Comparison of ENCODE assay signal across 1 cellular context in the genomic region with DNA sequence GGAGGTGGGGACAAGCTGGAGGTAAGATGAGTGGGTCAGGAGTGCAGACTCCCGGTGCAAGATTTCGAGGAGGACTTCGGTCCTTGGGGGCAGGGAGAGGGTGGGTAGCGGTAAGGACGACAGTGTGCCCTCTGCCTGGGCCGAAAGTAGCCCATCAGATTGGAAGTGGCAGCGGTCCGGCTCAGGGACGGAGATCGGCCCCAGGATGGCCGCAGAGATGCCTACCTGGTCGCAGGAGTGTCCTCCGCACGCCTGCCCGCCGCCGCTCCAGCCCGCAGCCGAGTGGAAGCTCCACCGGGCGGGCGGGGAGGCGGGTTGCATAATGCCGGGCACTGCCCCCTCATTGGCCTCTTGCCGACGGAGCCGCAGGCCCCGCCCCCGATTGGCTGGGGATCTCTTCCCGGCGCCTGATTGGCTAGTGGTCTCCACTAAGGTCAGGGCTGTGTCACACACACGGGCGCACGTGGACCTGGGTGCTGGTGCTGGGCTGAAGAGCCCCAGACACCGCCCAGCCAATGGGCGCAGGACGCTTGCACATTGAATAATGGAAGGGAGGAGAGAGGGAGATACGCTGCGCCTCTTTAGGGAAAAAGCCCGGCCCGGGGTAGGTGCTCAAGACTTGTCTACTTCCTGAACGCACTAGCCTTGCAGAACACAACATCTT.
TF ChIP-seq lines count a peak whose summit lies in the region.

A gene with protein sequence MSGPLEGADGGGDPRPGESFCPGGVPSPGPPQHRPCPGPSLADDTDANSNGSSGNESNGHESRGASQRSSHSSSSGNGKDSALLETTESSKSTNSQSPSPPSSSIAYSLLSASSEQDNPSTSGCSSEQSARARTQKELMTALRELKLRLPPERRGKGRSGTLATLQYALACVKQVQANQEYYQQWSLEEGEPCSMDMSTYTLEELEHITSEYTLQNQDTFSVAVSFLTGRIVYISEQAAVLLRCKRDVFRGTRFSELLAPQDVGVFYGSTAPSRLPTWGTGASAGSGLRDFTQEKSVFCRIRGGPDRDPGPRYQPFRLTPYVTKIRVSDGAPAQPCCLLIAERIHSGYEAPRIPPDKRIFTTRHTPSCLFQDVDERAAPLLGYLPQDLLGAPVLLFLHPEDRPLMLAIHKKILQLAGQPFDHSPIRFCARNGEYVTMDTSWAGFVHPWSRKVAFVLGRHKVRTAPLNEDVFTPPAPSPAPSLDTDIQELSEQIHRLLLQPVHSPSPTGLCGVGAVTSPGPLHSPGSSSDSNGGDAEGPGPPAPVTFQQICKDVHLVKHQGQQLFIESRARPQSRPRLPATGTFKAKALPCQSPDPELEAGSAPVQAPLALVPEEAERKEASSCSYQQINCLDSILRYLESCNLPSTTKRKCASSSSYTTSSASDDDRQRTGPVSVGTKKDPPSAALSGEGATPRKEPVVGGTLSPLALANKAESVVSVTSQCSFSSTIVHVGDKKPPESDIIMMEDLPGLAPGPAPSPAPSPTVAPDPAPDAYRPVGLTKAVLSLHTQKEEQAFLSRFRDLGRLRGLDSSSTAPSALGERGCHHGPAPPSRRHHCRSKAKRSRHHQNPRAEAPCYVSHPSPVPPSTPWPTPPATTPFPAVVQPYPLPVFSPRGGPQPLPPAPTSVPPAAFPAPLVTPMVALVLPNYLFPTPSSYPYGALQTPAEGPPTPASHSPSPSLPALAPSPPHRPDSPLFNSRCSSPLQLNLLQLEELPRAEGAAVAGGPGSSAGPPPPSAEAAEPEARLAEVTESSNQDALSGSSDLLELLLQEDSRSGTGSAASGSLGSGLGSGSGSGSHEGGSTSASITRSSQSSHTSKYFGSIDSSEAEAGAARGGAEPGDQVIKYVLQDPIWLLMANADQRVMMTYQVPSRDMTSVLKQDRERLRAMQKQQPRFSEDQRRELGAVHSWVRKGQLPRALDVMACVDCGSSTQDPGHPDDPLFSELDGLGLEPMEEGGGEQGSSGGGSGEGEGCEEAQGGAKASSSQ (N-terminal part only) (minus strand): TSS at position 293 of the 664 bp plus-strand sequence. CDS start 1,698 bp downstream, outside the sequence.

TF ChIP-seq in SK-N-SH, 30 proteins besides CTCF, POLR2A, EP300 and RAD21:
- TF ChIP-seq NRF1 (IDR thresholded peaks at IDR 0.05; ENCODE audit: low read depth, low read length) (no peak; the same call in 1 of the 2 replicates), YY1 (IDR thresholded peaks at IDR 0.05; ENCODE audit: low read depth) (no peak), POLR2AphosphoS5 (IDR thresholded peaks at IDR 0.05; ENCODE audit: low read depth, low read length) (peak; percentile 76), NFIC (IDR thresholded peaks at IDR 0.05; ENCODE audit: borderline replicate concordance) (peak; percentile 76; the same call in 1 of the 2 replicates), IRF3 (IDR thresholded peaks at IDR 0.05; ENCODE audit: low read depth, low read length) (no peak), CHD2 (IDR thresholded peaks at IDR 0.05; ENCODE audit: low read length, partially characterized antibody) (no peak), TAF1 (IDR thresholded peaks at IDR 0.05; ENCODE audit: borderline replicate concordance, low read depth, low read length) (peak; percentile 71; the same call in 1 of the 2 replicates), SMC3 (IDR thresholded peaks at IDR 0.05; ENCODE audit: low read depth, low read length) (no peak), GATA2 (CRISPR knock-in tag; IDR thresholded peaks at IDR 0.05) (no peak), ELF1 (IDR thresholded peaks at IDR 0.05) (no peak), ZBTB33 (IDR thresholded peaks at IDR 0.05; ENCODE audit: borderline replicate concordance, low read depth) (no peak), RXRA (IDR thresholded peaks at IDR 0.05; ENCODE audit: borderline replicate concordance, low read depth) (no peak; the same call in 1 of the 2 replicates), FOSL2 (IDR thresholded peaks at IDR 0.05; ENCODE audit: borderline replicate concordance, low read depth) (no peak), JUND (IDR thresholded peaks at IDR 0.05) (no peak), GABPA (IDR thresholded peaks at IDR 0.05; ENCODE audit: low read depth) (no peak), RCOR1 (IDR thresholded peaks at IDR 0.05; ENCODE audit: low read length) (no peak), FOXJ3 (CRISPR knock-in tag; IDR thresholded peaks at IDR 0.05) (no peak), FOXM1 (IDR thresholded peaks at IDR 0.05; ENCODE audit: low read depth) (no peak), TCF12 (IDR thresholded peaks at IDR 0.05) (no peak; the same call in 1 of the 2 replicates), SIN3A (IDR thresholded peaks at IDR 0.05; ENCODE audit: borderline replicate concordance, low read depth, low read length) (peak; percentile 14; the same call in 1 of the 2 replicates), RFX5 (IDR thresholded peaks at IDR 0.05; ENCODE audit: low read length) (peak; percentile 86), MEF2A (IDR thresholded peaks at IDR 0.05; ENCODE audit: borderline replicate concordance, low read depth) (no peak), TEAD4 (IDR thresholded peaks at IDR 0.05; ENCODE audit: borderline replicate concordance, insufficient read depth) (no peak), EZH2phosphoT487 (IDR thresholded peaks at IDR 0.05; ENCODE audit: borderline replicate concordance, low read depth) (no peak), MXI1 (IDR thresholded peaks at IDR 0.05; ENCODE audit: low read depth, low read length) (peak; percentile 99), USF2 (IDR thresholded peaks at IDR 0.05; ENCODE audit: borderline replicate concordance, low read depth, low read length) (no peak), PBX3 (IDR thresholded peaks at IDR 0.05) (no peak)
- TF ChIP-seq, protein P1, sequence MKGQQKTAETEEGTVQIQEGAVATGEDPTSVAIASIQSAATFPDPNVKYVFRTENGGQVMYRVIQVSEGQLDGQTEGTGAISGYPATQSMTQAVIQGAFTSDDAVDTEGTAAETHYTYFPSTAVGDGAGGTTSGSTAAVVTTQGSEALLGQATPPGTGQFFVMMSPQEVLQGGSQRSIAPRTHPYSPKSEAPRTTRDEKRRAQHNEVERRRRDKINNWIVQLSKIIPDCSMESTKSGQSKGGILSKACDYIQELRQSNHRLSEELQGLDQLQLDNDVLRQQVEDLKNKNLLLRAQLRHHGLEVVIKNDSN (IDR thresholded peaks at IDR 0.05; ENCODE audit: borderline replicate concordance, low read depth), result peak; percentile 29; the same call in 1 of the 2 replicates
- TF ChIP-seq, protein P2, sequence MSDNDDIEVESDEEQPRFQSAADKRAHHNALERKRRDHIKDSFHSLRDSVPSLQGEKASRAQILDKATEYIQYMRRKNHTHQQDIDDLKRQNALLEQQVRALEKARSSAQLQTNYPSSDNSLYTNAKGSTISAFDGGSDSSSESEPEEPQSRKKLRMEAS (IDR thresholded peaks at IDR 0.05; ENCODE audit: low read depth), result peak; percentile 99
- TF ChIP-seq, protein P3, sequence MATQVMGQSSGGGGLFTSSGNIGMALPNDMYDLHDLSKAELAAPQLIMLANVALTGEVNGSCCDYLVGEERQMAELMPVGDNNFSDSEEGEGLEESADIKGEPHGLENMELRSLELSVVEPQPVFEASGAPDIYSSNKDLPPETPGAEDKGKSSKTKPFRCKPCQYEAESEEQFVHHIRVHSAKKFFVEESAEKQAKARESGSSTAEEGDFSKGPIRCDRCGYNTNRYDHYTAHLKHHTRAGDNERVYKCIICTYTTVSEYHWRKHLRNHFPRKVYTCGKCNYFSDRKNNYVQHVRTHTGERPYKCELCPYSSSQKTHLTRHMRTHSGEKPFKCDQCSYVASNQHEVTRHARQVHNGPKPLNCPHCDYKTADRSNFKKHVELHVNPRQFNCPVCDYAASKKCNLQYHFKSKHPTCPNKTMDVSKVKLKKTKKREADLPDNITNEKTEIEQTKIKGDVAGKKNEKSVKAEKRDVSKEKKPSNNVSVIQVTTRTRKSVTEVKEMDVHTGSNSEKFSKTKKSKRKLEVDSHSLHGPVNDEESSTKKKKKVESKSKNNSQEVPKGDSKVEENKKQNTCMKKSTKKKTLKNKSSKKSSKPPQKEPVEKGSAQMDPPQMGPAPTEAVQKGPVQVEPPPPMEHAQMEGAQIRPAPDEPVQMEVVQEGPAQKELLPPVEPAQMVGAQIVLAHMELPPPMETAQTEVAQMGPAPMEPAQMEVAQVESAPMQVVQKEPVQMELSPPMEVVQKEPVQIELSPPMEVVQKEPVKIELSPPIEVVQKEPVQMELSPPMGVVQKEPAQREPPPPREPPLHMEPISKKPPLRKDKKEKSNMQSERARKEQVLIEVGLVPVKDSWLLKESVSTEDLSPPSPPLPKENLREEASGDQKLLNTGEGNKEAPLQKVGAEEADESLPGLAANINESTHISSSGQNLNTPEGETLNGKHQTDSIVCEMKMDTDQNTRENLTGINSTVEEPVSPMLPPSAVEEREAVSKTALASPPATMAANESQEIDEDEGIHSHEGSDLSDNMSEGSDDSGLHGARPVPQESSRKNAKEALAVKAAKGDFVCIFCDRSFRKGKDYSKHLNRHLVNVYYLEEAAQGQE (IDR thresholded peaks at IDR 0.05; ENCODE audit: low read depth, low read length), result peak; percentile 43; the same call in 1 of the 2 replicates
